ENCODE assay signal across 12 cellular contexts in the genomic region with DNA sequence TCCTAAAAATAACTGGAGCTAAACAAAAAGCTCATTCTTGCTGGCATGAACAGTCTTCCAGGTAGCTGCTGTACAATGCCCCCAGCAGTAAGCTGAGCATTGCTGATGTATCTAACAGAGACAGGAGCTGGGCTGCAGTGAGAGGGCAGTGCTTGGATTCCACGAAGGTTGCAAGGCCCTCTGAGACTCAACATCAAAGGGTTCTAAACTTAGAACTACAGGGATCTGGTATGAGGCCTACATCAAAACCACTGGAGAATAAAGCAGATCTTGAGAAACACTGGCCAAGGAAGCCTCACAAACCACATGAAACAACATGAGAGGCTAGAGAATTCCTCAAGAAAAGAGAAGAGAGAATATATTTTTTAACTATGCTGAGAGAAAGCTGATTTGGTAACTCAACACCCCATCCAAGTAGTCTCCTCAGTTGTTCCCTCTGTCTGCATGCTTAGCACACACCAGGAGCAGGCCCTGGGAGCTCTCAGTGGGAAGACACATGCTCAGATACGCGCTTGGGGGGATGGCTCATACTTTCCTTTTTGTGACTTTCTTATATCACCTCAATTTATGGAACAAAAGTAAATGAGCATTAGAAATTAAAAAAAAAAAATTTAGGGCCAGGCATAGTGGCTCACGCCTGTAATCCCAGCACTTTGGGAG. TPM values are rescaled to one million over a fixed set of nuclear protein-coding genes. Genes with fewer than 3 reads are reported as not detected.
DNase-seq lines count a peak whose midpoint lies in the region; ATAC-seq and TF ChIP-seq lines count a peak whose summit lies in the region.
"Had no signal": no experiment of that assay in that cellular context is flagged by ENCODE, and none has a peak within 500 bp of the region (broad histone marks: within the 10 kb centered on the region; RNA-seq: fewer than 3 reads in every experiment).

No MANE protein-coding gene starts in this region.

- no peak overlapping the region for H3K9ac ChIP-seq in SK-N-SH
- no peak overlapping the region for H3K9ac ChIP-seq in smooth muscle cell (ENCODE audit: low read depth)

- H3K9me3 Mint-ChIP-seq in activated CD8-positive, alpha-beta T cell treated with anti-CD3 and anti-CD28 coated beads, Interleukin-2, amount 10 ng/mL, durations not matched to agents 7 days and 5 days (ENCODE audit: insufficient read depth) = no peaks in the 10 kb centered on the region
- no peaks in the 10 kb centered on the region for H3K9me3 Mint-ChIP-seq in stimulated activated naive B cell treated with anti-CD40 and anti-IgM and Interleukin-4, amounts not matched to agents 10 μg/mL and 1 μg/mL and 100 μg/mL, for 72 hours

- peak overlapping the region; percentile 77 for H3K27ac Mint-ChIP-seq in activated CD8-positive, alpha-beta T cell treated with anti-CD3 and anti-CD28 coated beads, Interleukin-2, amount 10 ng/mL, durations not matched to agents 7 days and 5 days
- H3K27ac Mint-ChIP-seq in stimulated activated naive B cell treated with anti-CD40 and anti-IgM and Interleukin-4, amounts not matched to agents 10 μg/mL and 1 μg/mL and 100 μg/mL, for 72 hours = no peak overlapping the region

- H3K9me2 ChIP-seq in SK-N-SH = no peaks in the 10 kb centered on the region

- no peaks in the 10 kb centered on the region for H3K27me3 Mint-ChIP-seq in activated CD8-positive, alpha-beta T cell treated with anti-CD3 and anti-CD28 coated beads, Interleukin-2, amount 10 ng/mL, durations not matched to agents 7 days and 5 days (ENCODE audit: low read depth)
- no peaks in the 10 kb centered on the region for H3K27me3 Mint-ChIP-seq in stimulated activated naive B cell treated with anti-CD40 and anti-IgM and Interleukin-4, amounts not matched to agents 10 μg/mL and 1 μg/mL and 100 μg/mL, for 72 hours

- DNase-seq in SK-N-SH (no peak), smooth muscle cell (lab: John Stamatoyannopoulos, UW; ENCODE audit: unreplicated experiment) (no peak)
- peak; percentile 33 for DNase-seq in activated CD8-positive, alpha-beta T cell treated with anti-CD3 and anti-CD28 coated beads, Interleukin-2, amount 10 ng/mL, durations not matched to agents 7 days and 5 days
- DNase-seq in stimulated activated naive B cell treated with anti-CD40 and anti-IgM and Interleukin-4, amounts not matched to agents 10 μg/mL and 1 μg/mL and 100 μg/mL, for 72 hours = no peak
- DNase-seq: 8988T, foreskin keratinocyte, NCI-H187 had no signal

- H3K9me3 ChIP-seq in SK-N-SH (no peaks in the 10 kb centered on the region), gastroesophageal sphincter (no peaks in the 10 kb centered on the region), smooth muscle cell (replicated peaks; ENCODE audit: low read depth) (no peaks in the 10 kb centered on the region)
- H3K9me3 ChIP-seq: SJSA1 had no signal

- H3K4me3 ChIP-seq in SK-N-SH (ENCODE audit: low read depth in 2 of 2, low read length in 1 of 2) (no peak overlapping the region), gastroesophageal sphincter (no peak overlapping the region), smooth muscle cell (no peak overlapping the region)
- H3K4me3 ChIP-seq: SJSA1 had no signal

- TF ChIP-seq CTCF in SK-N-SH (IDR thresholded peaks at IDR 0.05) (no peak), gastroesophageal sphincter (IDR thresholded peaks at IDR 0.05) (no peak), smooth muscle cell (IDR thresholded peaks at IDR 0.05; ENCODE audit: borderline replicate concordance, insufficient read depth, poor library complexity, severe bottlenecking) (no peak)

- peak overlapping the region; percentile 32 for H3K4me3 Mint-ChIP-seq in activated CD8-positive, alpha-beta T cell treated with anti-CD3 and anti-CD28 coated beads, Interleukin-2, amount 10 ng/mL, durations not matched to agents 7 days and 5 days
- no peak overlapping the region for H3K4me3 Mint-ChIP-seq in stimulated activated naive B cell treated with anti-CD40 and anti-IgM and Interleukin-4, amounts not matched to agents 10 μg/mL and 1 μg/mL and 100 μg/mL, for 72 hours

- H3K4me2 ChIP-seq in SK-N-SH (no peak overlapping the region; the same call in 1 of the 2 replicates), smooth muscle cell (peak overlapping the region; percentile 0)

- H3F3A ChIP-seq in SK-N-SH (replicated peaks; ENCODE audit: insufficient read depth) (peaks cover 3% of the 10 kb centered on the region), smooth muscle cell (ENCODE audit: low read depth) (peaks cover 15% of the 10 kb centered on the region)

- H3K4me1 ChIP-seq in SK-N-SH (ENCODE audit: control insufficient read depth in 1 of 2, insufficient read depth in 2 of 2, low read depth in 1 of 2, low read length in 1 of 2) = peaks cover 0 to 15% of the 10 kb centered on the region in 2 experiments; a peak in 1 of 4 replicates
- peaks cover 4 to 51% (median 10%) of the 10 kb centered on the region in 3 donors for H3K4me1 ChIP-seq in gastroesophageal sphincter
- peaks cover 13% of the 10 kb centered on the region for H3K4me1 ChIP-seq in smooth muscle cell (ENCODE audit: low read depth)
- H3K4me1 ChIP-seq: foreskin keratinocyte had no signal

- 69% methylated on average over 4 of the region's 4 CpGs for WGBS in SK-N-SH (ENCODE audit: low lambda C conversion rate)
- 36 to 72% methylated on average over 3 to 4 of the region's 4 CpGs for whole genome bisulfite sequencing in gastroesophageal sphincter (ENCODE audit: low coverage in 1 of 2), 2 donors
- WGBS in smooth muscle cell (ENCODE audit: low lambda C conversion rate) = 39% methylated on average over 4 of the region's 4 CpGs

- ATAC-seq in SK-N-SH treated with all-trans-retinoic acid at 6 μM for 48 hours = peak; percentile 30
- ATAC-seq in activated CD8-positive, alpha-beta T cell treated with anti-CD3 and anti-CD28 coated beads, Interleukin-2, amount 10 ng/mL, durations not matched to agents 7 days and 5 days = peak; percentile 59
- ATAC-seq in gastroesophageal sphincter = no peak
- ATAC-seq in GM21737 (IDR thresholded peaks at IDR 0.05; ENCODE audit: unreplicated experiment) = no peak
- no peak for ATAC-seq in stimulated activated naive B cell treated with anti-CD40 and anti-IgM and Interleukin-4, amounts not matched to agents 10 μg/mL and 1 μg/mL and 100 μg/mL, for 72 hours (replicated peaks)
- no peak for ATAC-seq in HG03439 (IDR thresholded peaks at IDR 0.05; ENCODE audit: unreplicated experiment)
- ATAC-seq: foreskin keratinocyte had no signal

- H2AFZ ChIP-seq in SK-N-SH (ENCODE audit: low read depth) = no peak overlapping the region
- no peak overlapping the region for H2AFZ ChIP-seq in smooth muscle cell (ENCODE audit: low read depth)

- peaks cover 62% of the 10 kb centered on the region for H3K4me1 Mint-ChIP-seq in activated CD8-positive, alpha-beta T cell treated with anti-CD3 and anti-CD28 coated beads, Interleukin-2, amount 10 ng/mL, durations not matched to agents 7 days and 5 days (ENCODE audit: low read depth)
- H3K4me1 Mint-ChIP-seq in stimulated activated naive B cell treated with anti-CD40 and anti-IgM and Interleukin-4, amounts not matched to agents 10 μg/mL and 1 μg/mL and 100 μg/mL, for 72 hours = peaks cover 11 to 17% of the 10 kb centered on the region in 2 donors

- peaks cover 44% of the 10 kb centered on the region for H3K36me3 Mint-ChIP-seq in activated CD8-positive, alpha-beta T cell treated with anti-CD3 and anti-CD28 coated beads, Interleukin-2, amount 10 ng/mL, durations not matched to agents 7 days and 5 days (ENCODE audit: low read depth)
- peaks cover 16 to 34% of the 10 kb centered on the region in 2 donors for H3K36me3 Mint-ChIP-seq in stimulated activated naive B cell treated with anti-CD40 and anti-IgM and Interleukin-4, amounts not matched to agents 10 μg/mL and 1 μg/mL and 100 μg/mL, for 72 hours

- CTCF ChIA-PET in SK-N-SH (lab: Yijun Ruan, JAX) = interaction anchor here (0.7 kb wide), 1 partner anchor 43 kb away, joined by 3 read pairs; no protein-coding TSS in a partner anchor
- CTCF ChIA-PET in activated CD8-positive, alpha-beta T cell treated with anti-CD3 and anti-CD28 coated beads, Interleukin-2, amount 10 ng/mL, durations not matched to agents 7 days and 5 days (lab: Charles Lee) = interaction anchor here (1.0 to 2.8 kb wide), 6 partner anchors 16 to 72 kb away, joined by 3 to 14 read pairs (median 6); no protein-coding TSS in a partner anchor

- H4K20me1 ChIP-seq in SK-N-SH (ENCODE audit: insufficient read depth) (no peaks in the 10 kb centered on the region), smooth muscle cell (ENCODE audit: low read depth) (peaks cover 17% of the 10 kb centered on the region)

- no peak for TF ChIP-seq POLR2A in gastroesophageal sphincter (IDR thresholded peaks at IDR 0.05)

- POLR2A ChIA-PET in SK-N-SH (lab: Yijun Ruan, JAX) = no interaction called here
- POLR2A ChIA-PET in activated CD8-positive, alpha-beta T cell treated with anti-CD3 and anti-CD28 coated beads, Interleukin-2, amount 10 ng/mL, durations not matched to agents 7 days and 5 days (lab: Charles Lee) = interaction anchor here (1.7 kb wide), 1 partner anchor 28 kb away, joined by 5 read pairs; a partner anchor contains a TSS

- 0 out of 4 replicates have a peak overlapping the region, but pooled peaks of 1 of the 2 experiments have one; percentile 8 for H3K27ac ChIP-seq in SK-N-SH (ENCODE audit: low read depth in 2 of 2, low read length in 1 of 2)
- H3K27ac ChIP-seq in gastroesophageal sphincter = peak overlapping the region in 3 of 4 donors; percentile 26 to 56 (median 44)
- H3K27ac ChIP-seq in smooth muscle cell (ENCODE audit: low read depth) = peak overlapping the region; percentile 64
- H3K27ac ChIP-seq: foreskin keratinocyte, SJSA1 had no signal

- no peak for TF ChIP-seq RAD21 in SK-N-SH (IDR thresholded peaks at IDR 0.05; ENCODE audit: low read length)

- H3K36me3 ChIP-seq in SK-N-SH (replicated peaks in 1 of 2; ENCODE audit: control insufficient read depth in 1 of 2, insufficient read depth in 2 of 2, low read length in 1 of 2) (peaks cover 7 to 11% of the 10 kb centered on the region in 2 experiments), gastroesophageal sphincter (peaks cover 0 to 24% of the 10 kb centered on the region in 2 donors), smooth muscle cell (ENCODE audit: low read depth) (no peaks in the 10 kb centered on the region)

- TF ChIP-seq EP300 in SK-N-SH (IDR thresholded peaks at IDR 0.05; ENCODE audit: borderline replicate concordance in 1 of 2, low read depth in 1 of 2, low read length in 1 of 2) = no peak
- TF ChIP-seq EP300 in gastroesophageal sphincter (IDR thresholded peaks at IDR 0.05) = no peak

- H3K27me3 ChIP-seq in SK-N-SH (ENCODE audit: insufficient read depth) (no peaks in the 10 kb centered on the region), gastroesophageal sphincter (no peaks in the 10 kb centered on the region), smooth muscle cell (ENCODE audit: low read depth) (no peaks in the 10 kb centered on the region)
- H3K27me3 ChIP-seq: foreskin keratinocyte, SJSA1 had no signal

- peaks cover 30% of the 10 kb centered on the region for H3K79me2 ChIP-seq in SK-N-SH (ENCODE audit: insufficient read depth)
- peaks cover 9% of the 10 kb centered on the region for H3K79me2 ChIP-seq in smooth muscle cell (ENCODE audit: low read depth)

RNA-seq across cellular contexts. Expression of a gene that starts 27.7 kb away (rescaled TPM):
- polyA plus RNA-seq in SK-N-SH (2012; rRNA removed) (4.4 and 6.4 TPM in 2 replicates), smooth muscle cell (6.9 TPM in 2 replicates)
- polyA plus RNA-seq in SK-N-SH (2012; cell fraction: cytosol; rRNA removed) = 6.1 TPM in 2 replicates
- 3.4 and 4.5 TPM in 2 replicates for polyA plus RNA-seq in SK-N-SH (2012; cell fraction: nucleus; rRNA removed)
- 10 to 100 TPM in 1 of 2 experiments, 1 to 10 TPM in 1; 9.7 to 10.4 TPM for total RNA-seq in activated CD8-positive, alpha-beta T cell treated with anti-CD3 and anti-CD28 coated beads, Interleukin-2, amount 10 ng/mL, durations not matched to agents 7 days and 5 days
- total RNA-seq in gastroesophageal sphincter (10 to 100 TPM; 15.1 to 18.7 (median 16.2) TPM), smooth muscle cell (8.7 and 12.1 TPM in 2 replicates)

RNA-seq across cellular contexts. Expression of a gene that starts 43.9 kb away (rescaled TPM):
- polyA plus RNA-seq in SK-N-SH (2012; rRNA removed) (5.3 and 6.0 TPM in 2 replicates), smooth muscle cell (2.4 and 5.6 TPM in 2 replicates)
- polyA plus RNA-seq in SK-N-SH (2012; cell fraction: cytosol; rRNA removed) = 3.0 and 4.9 TPM in 2 replicates
- polyA plus RNA-seq in SK-N-SH (2012; cell fraction: nucleus; rRNA removed) = 5.9 and 6.8 TPM in 2 replicates
- total RNA-seq in activated CD8-positive, alpha-beta T cell treated with anti-CD3 and anti-CD28 coated beads, Interleukin-2, amount 10 ng/mL, durations not matched to agents 7 days and 5 days = 1 to 10 TPM; 2.6 to 2.7 TPM
- total RNA-seq in gastroesophageal sphincter (1 to 10 TPM; 3.1 to 8.9 (median 5.5) TPM), smooth muscle cell (2.1 and 3.3 TPM in 2 replicates)

Comparison
In these comparisons a context has a peak if more than half of its experiments do, and no peak if none do; other contexts are left out.
1. ATAC-seq: peak in SK-N-SH treated with all-trans-retinoic acid at 6 μM for 48 hours (single experiment) and activated CD8-positive, alpha-beta T cell treated with anti-CD3 and anti-CD28 coated beads, Interleukin-2, amount 10 ng/mL, durations not matched to agents 7 days and 5 days (single experiment); none in gastroesophageal sphincter (single experiment), GM21737 (single experiment), stimulated activated naive B cell treated with anti-CD40 and anti-IgM and Interleukin-4, amounts not matched to agents 10 μg/mL and 1 μg/mL and 100 μg/mL, for 72 hours (0 of 2) and HG03439 (single experiment).